Comparison of ENCODE assay signal across 16 cellular contexts in the genomic region with DNA sequence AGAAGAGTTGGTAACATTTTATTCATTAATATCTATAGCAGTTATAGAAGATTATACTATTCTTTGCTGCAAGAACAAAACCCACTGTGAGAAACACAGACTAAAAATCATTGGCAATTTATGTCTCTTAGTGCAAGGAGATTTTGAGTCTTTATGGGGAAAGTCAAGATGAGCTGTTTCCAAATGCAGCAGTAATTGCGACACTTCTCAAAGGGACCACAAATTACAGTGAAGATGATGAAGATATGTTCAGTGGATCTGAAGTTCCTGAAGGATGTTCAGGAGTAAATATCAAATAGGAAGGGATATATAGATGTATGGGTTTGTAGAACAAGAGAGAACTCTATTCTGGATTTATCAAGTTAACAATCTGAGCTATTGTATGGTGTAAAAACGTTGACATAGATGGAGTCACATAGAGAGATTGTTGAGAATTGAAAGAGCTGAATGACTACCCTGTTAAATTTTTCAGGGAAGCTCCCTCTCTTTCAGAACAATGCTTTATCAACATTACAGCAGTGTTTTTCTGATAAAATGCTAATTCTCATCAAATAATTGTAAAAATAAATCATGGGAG.
"Had no signal": no experiment of that assay in that cellular context is flagged by ENCODE, and none has a peak within 500 bp of the region (broad histone marks: within the 10 kb centered on the region; RNA-seq: fewer than 3 reads in every experiment).

No MANE protein-coding gene starts in this region.

- H3K9me3 ChIP-seq: adrenal gland, colonic mucosa, lower lobe of right lung, upper lobe of left lung had no signal

- ATAC-seq: lower lobe of right lung; naive thymus-derived CD4-positive, alpha-beta T cell; stimulated activated naive CD8-positive, alpha-beta T cell treated with anti-CD3 and anti-CD28 coated beads, Interleukin-15, Interleukin-2, amounts not matched to agents 100 U/mL and 50 U/mL, for 24 hours had no signal

- H3K36me3 ChIP-seq: adrenal gland, colonic mucosa, lower lobe of right lung, upper lobe of left lung had no signal

- H3K4me1 ChIP-seq: adrenal gland, colonic mucosa, lower lobe of right lung, upper lobe of left lung had no signal

- DNase-seq: activated CD4-positive, alpha-beta T cell treated with anti-CD3 and anti-CD28 coated beads, Interleukin-2, amount 10 ng/mL, durations not matched to agents 7 days and 5 days; activated CD4-positive, CD25-positive, alpha-beta regulatory T cell; activated CD8-positive, alpha-beta memory T cell treated with anti-CD3 and anti-CD28 coated beads for 24 hours; activated naive CD4-positive, alpha-beta T cell treated with anti-CD3 and anti-CD28 coated beads, Interleukin-2, amount 10 ng/mL, durations not matched to agents 7 days and 5 days; activated T-cell treated with anti-CD3 and anti-CD28 coated beads for 4 hours; adrenal gland; caudate nucleus; colonic mucosa; effector CD4-positive, alpha-beta T cell; lower lobe of right lung; naive thymus-derived CD4-positive, alpha-beta T cell; stimulated activated CD4-positive, alpha-beta T cell treated with anti-CD3 and anti-CD28 coated beads, Interleukin-4, amount 100 ng/mL, for 1 hour; stimulated activated CD8-positive, alpha-beta memory T cell treated with anti-CD3 and anti-CD28 coated beads, Interleukin-4, amount 100 ng/mL, for 48 hours; stimulated activated naive CD8-positive, alpha-beta T cell treated with anti-CD3 and anti-CD28 coated beads, Interleukin-15, Interleukin-2, amounts not matched to agents 100 U/mL and 50 U/mL, for 24 hours; T-helper 2 cell; upper lobe of left lung had no signal

- H3K27ac ChIP-seq: adrenal gland, colonic mucosa, lower lobe of right lung, upper lobe of left lung had no signal

- H3K4me3 ChIP-seq: adrenal gland, colonic mucosa, lower lobe of right lung, upper lobe of left lung had no signal

- H3K27me3 ChIP-seq: adrenal gland, colonic mucosa, upper lobe of left lung had no signal
